ENCODE assay signal across 23 cellular contexts in the genomic region with DNA sequence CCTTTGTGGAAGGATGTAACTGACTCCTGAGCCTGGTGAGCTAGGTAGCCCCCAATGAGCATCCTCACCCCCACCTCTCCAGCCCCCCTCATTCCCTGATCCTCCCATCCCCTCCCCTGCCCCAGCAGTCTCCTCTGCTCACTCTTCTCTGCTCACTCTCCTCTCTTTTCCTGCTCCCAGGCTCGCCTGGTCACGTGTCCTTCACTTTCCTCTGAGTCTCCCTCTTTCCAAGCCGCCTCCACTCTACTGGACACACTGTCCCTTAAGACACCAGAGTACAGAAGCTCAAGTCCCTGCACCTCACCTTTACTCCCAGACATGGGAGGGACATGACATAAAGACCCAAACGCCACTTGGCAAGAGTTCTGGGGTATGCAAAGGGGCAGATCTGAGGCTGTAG.
DNase-seq lines count a peak whose midpoint lies in the region; ATAC-seq, FAIRE-seq and TF ChIP-seq lines count a peak whose summit lies in the region.
"Had no signal": no experiment of that assay in that cellular context is flagged by ENCODE, and none has a peak within 500 bp of the region (broad histone marks: within the 10 kb centered on the region; RNA-seq: fewer than 3 reads in every experiment).

No MANE protein-coding gene starts in this region.

- no peaks in the 10 kb centered on the region for H3K36me3 Mint-ChIP-seq in central memory CD8-positive, alpha-beta T cell (ENCODE audit: insufficient read depth)
- no peaks in the 10 kb centered on the region for H3K36me3 Mint-ChIP-seq in neural progenitor cell
- H3K36me3 Mint-ChIP-seq: CD8-positive, alpha-beta T cell had no signal

- H3K4me3 ChIP-seq in HepG2 (replicated peaks in 1 of 3; ENCODE audit: insufficient read depth in 1 of 3, low read depth in 2 of 3, low read length in 3 of 3) (no peak overlapping the region), right lobe of liver (no peak overlapping the region), neural progenitor cell (no peak overlapping the region), body of pancreas (no peak overlapping the region)
- H3K4me3 ChIP-seq: A549; BLaER1 treated with 17β-estradiol and CSF1 and Interleukin-3, amounts not matched to agents 10 nM and 100 nM; GM12878 had no signal

- peaks cover 10 to 38% of the 10 kb centered on the region in 2 experiments; a peak in 2 of 5 replicates for H3K27me3 ChIP-seq in HepG2 (ENCODE audit: control insufficient read depth in 1 of 2, insufficient read depth in 2 of 2, low read length in 2 of 2)
- no peaks in the 10 kb centered on the region for H3K27me3 ChIP-seq in right lobe of liver
- no peaks in the 10 kb centered on the region for H3K27me3 ChIP-seq in neural progenitor cell
- H3K27me3 ChIP-seq in body of pancreas: no peaks in the 10 kb centered on the region
- H3K27me3 ChIP-seq: BLaER1 treated with 17β-estradiol and CSF1 and Interleukin-3, amounts not matched to agents 10 nM and 100 nM had no signal

- H3K27ac ChIP-seq in HepG2 (ENCODE audit: extremely low read length, insufficient read depth, low read length): no peak overlapping the region
- H3K27ac ChIP-seq in right lobe of liver: no peak overlapping the region
- no peak overlapping the region for H3K27ac ChIP-seq in neural progenitor cell
- H3K27ac ChIP-seq in body of pancreas: no peak overlapping the region
- H3K27ac ChIP-seq: 22Rv1; A549; BLaER1 treated with 17β-estradiol and CSF1 and Interleukin-3, amounts not matched to agents 10 nM and 100 nM; C4-2B had no signal

- H4K20me1 ChIP-seq in HepG2 (ENCODE audit: insufficient read depth, low read length): no peaks in the 10 kb centered on the region
- H4K20me1 ChIP-seq in neural progenitor cell (ENCODE audit: low read depth): no peaks in the 10 kb centered on the region
- H4K20me1 ChIP-seq: BLaER1 treated with 17β-estradiol and CSF1 and Interleukin-3, amounts not matched to agents 10 nM and 100 nM had no signal

- H3F3A ChIP-seq in neural progenitor cell (ENCODE audit: low read depth): no peaks in the 10 kb centered on the region

- no peak for TF ChIP-seq POLR2A in HepG2 (IDR thresholded peaks at IDR 0.05; ENCODE audit: insufficient read depth in 1 of 2, low read depth in 2 of 2, low read length in 2 of 2)
- TF ChIP-seq POLR2A in right lobe of liver (IDR thresholded peaks at IDR 0.05): no peak
- TF ChIP-seq POLR2A in body of pancreas (IDR thresholded peaks at IDR 0.05): no peak

- peaks cover 18% of the 10 kb centered on the region for H3K27me3 Mint-ChIP-seq in central memory CD8-positive, alpha-beta T cell
- H3K27me3 Mint-ChIP-seq in neural progenitor cell (ENCODE audit: insufficient read depth, low read depth): peaks cover 6% of the 10 kb centered on the region
- H3K27me3 Mint-ChIP-seq in stimulated activated naive CD8-positive, alpha-beta T cell treated with anti-CD3 and anti-CD28 coated beads, Interleukin-15, amount 100 ng/mL, for 72 hours: peaks cover 14% of the 10 kb centered on the region

- POLR2A ChIA-PET in HepG2 (lab: Yijun Ruan, JAX): no interaction called here

- ATAC-seq in HepG2 (no peak), right lobe of liver (no peak), body of pancreas (no peak)
- ATAC-seq in central memory CD8-positive, alpha-beta T cell (replicated peaks; ENCODE audit: extremely low read depth, poor library complexity, severe bottlenecking): no peak
- no peak for ATAC-seq in stimulated activated naive CD8-positive, alpha-beta T cell treated with anti-CD3 and anti-CD28 coated beads, Interleukin-15, amount 100 ng/mL, for 72 hours
- ATAC-seq: A549; CD8-positive, alpha-beta T cell; GM12878 had no signal

- no peaks in the 10 kb centered on the region for H3K9me3 Mint-ChIP-seq in central memory CD8-positive, alpha-beta T cell
- no peaks in the 10 kb centered on the region for H3K9me3 Mint-ChIP-seq in neural progenitor cell
- H3K9me3 Mint-ChIP-seq in stimulated activated naive CD8-positive, alpha-beta T cell treated with anti-CD3 and anti-CD28 coated beads, Interleukin-15, amount 100 ng/mL, for 72 hours: no peaks in the 10 kb centered on the region
- H3K9me3 Mint-ChIP-seq: CD4-positive, alpha-beta T cell; CD8-positive, alpha-beta T cell had no signal

- no peak overlapping the region for H3K4me3 Mint-ChIP-seq in central memory CD8-positive, alpha-beta T cell
- H3K4me3 Mint-ChIP-seq in neural progenitor cell: no peak overlapping the region
- no peak overlapping the region for H3K4me3 Mint-ChIP-seq in stimulated activated naive CD8-positive, alpha-beta T cell treated with anti-CD3 and anti-CD28 coated beads, Interleukin-15, amount 100 ng/mL, for 72 hours
- H3K4me3 Mint-ChIP-seq: CD4-positive, alpha-beta T cell; CD8-positive, alpha-beta T cell had no signal

- TF ChIP-seq RAD21 in HepG2 (CRISPR knock-in tag; IDR thresholded peaks at IDR 0.05): no peak

- H3K4me1 ChIP-seq in HepG2 (ENCODE audit: insufficient read depth, low read length): no peaks in the 10 kb centered on the region
- H3K4me1 ChIP-seq in right lobe of liver: no peaks in the 10 kb centered on the region
- H3K4me1 ChIP-seq in neural progenitor cell: no peaks in the 10 kb centered on the region
- H3K4me1 ChIP-seq in body of pancreas: no peaks in the 10 kb centered on the region
- H3K4me1 ChIP-seq: A549, Caco-2 had no signal

- no peaks in the 10 kb centered on the region for H3K36me3 ChIP-seq in HepG2 (replicated peaks in 1 of 2; ENCODE audit: control insufficient read depth in 1 of 2, insufficient read depth in 2 of 2, low read length in 2 of 2)
- H3K36me3 ChIP-seq in right lobe of liver: no peaks in the 10 kb centered on the region
- H3K36me3 ChIP-seq in neural progenitor cell: no peaks in the 10 kb centered on the region
- no peaks in the 10 kb centered on the region for H3K36me3 ChIP-seq in body of pancreas (replicated peaks in 1 of 2; ENCODE audit: insufficient read depth in 1 of 2, low read depth in 2 of 2)
- H3K36me3 ChIP-seq: BLaER1 treated with 17β-estradiol and CSF1 and Interleukin-3, amounts not matched to agents 10 nM and 100 nM had no signal

- no peak overlapping the region for H2AFZ ChIP-seq in HepG2 (ENCODE audit: low read length)
- H2AFZ ChIP-seq in neural progenitor cell (replicated peaks): no peak overlapping the region

- peak overlapping the region; percentile 41 for H3K27ac Mint-ChIP-seq in central memory CD8-positive, alpha-beta T cell (ENCODE audit: low read depth)
- peak overlapping the region; percentile 46 for H3K27ac Mint-ChIP-seq in neural progenitor cell
- no peak overlapping the region for H3K27ac Mint-ChIP-seq in stimulated activated naive CD8-positive, alpha-beta T cell treated with anti-CD3 and anti-CD28 coated beads, Interleukin-15, amount 100 ng/mL, for 72 hours
- H3K27ac Mint-ChIP-seq: B cell; CD4-positive, alpha-beta T cell; CD8-positive, alpha-beta T cell had no signal

- no peak for TF ChIP-seq EP300 in HepG2 (IDR thresholded peaks at IDR 0.05; ENCODE audit: low read depth in 2 of 2, low read length in 2 of 2)
- no peak for TF ChIP-seq EP300 in HepG2 (CRISPR knock-in tag; IDR thresholded peaks at IDR 0.05; ENCODE audit: borderline replicate concordance)

- CTCF ChIA-PET in HepG2 (lab: Yijun Ruan, JAX; ENCODE audit: low intra/inter-chr PET ratio, low total read pairs): no interaction called here

- DNase-seq in HepG2 (ENCODE audit: low spot score) (no peak), right lobe of liver (no peak), neural progenitor cell (ENCODE audit: low spot score) (no peak), body of pancreas (no peak), activated gamma-delta T cell (lab: John Stamatoyannopoulos, UW) (no peak)
- no peak for DNase-seq in central memory CD8-positive, alpha-beta T cell (ENCODE audit: low spot score in 2 of 2)
- DNase-seq in stimulated activated naive CD8-positive, alpha-beta T cell treated with anti-CD3 and anti-CD28 coated beads, Interleukin-15, amount 100 ng/mL, for 72 hours: no peak
- DNase-seq: AML-193; Caco-2; Calu3; CD4-positive, alpha-beta T cell; CD8-positive, alpha-beta T cell; DMS79 treated with DMSO at 0.1 percent for 48 hours; GDM1 had no signal

- no peak for FAIRE-seq in HepG2 (lab: Jason Lieb, UNC)
- FAIRE-seq: A549, D721Med, GM12878, GM12892, GM18507 had no signal

- H3K4me1 Mint-ChIP-seq in central memory CD8-positive, alpha-beta T cell: no peaks in the 10 kb centered on the region
- H3K4me1 Mint-ChIP-seq in neural progenitor cell: peaks cover 28% of the 10 kb centered on the region
- peaks cover 6% of the 10 kb centered on the region for H3K4me1 Mint-ChIP-seq in stimulated activated naive CD8-positive, alpha-beta T cell treated with anti-CD3 and anti-CD28 coated beads, Interleukin-15, amount 100 ng/mL, for 72 hours

- no peaks in the 10 kb centered on the region for H3K9me3 ChIP-seq in HepG2 (ENCODE audit: low read length)
- H3K9me3 ChIP-seq in right lobe of liver: no peaks in the 10 kb centered on the region
- no peaks in the 10 kb centered on the region for H3K9me3 ChIP-seq in neural progenitor cell (ENCODE audit: low read depth)
- H3K9me3 ChIP-seq in body of pancreas: no peaks in the 10 kb centered on the region
- H3K9me3 ChIP-seq: A549; BLaER1 treated with 17β-estradiol and CSF1 and Interleukin-3, amounts not matched to agents 10 nM and 100 nM; Caco-2 had no signal

- H3K4me2 ChIP-seq in HepG2 (ENCODE audit: low read depth, low read length) (no peak overlapping the region), neural progenitor cell (no peak overlapping the region)
- H3K4me2 ChIP-seq: A549 had no signal

- no TSS peak for BruUV-seq in HepG2 (replicated peaks; lab: Mats Ljungman, UMichigan)

- no peak for TF ChIP-seq CTCF in HepG2 (CRISPR knock-in tag; IDR thresholded peaks at IDR 0.05)
- TF ChIP-seq CTCF in right lobe of liver (IDR thresholded peaks at IDR 0.05): no peak
- no peak for TF ChIP-seq CTCF in neural progenitor cell (IDR thresholded peaks at IDR 0.05)
- no peak for TF ChIP-seq CTCF in body of pancreas (IDR thresholded peaks at IDR 0.05)

- H3K9ac ChIP-seq in HepG2 (ENCODE audit: insufficient read depth, low read depth, low read length): no peak overlapping the region
- H3K9ac ChIP-seq in neural progenitor cell: no peak overlapping the region
- H3K9ac ChIP-seq: BLaER1 treated with 17β-estradiol and CSF1 and Interleukin-3, amounts not matched to agents 10 nM and 100 nM had no signal

- WGBS in HepG2 (ENCODE audit: low lambda C conversion rate): 4% methylated on average over 4 of the region's 4 CpGs
- WGBS in right lobe of liver (ENCODE audit: insufficient coverage, low coverage, low lambda C conversion rate, missing lambda C conversion rate): 64% methylated on average over 4 of the region's 4 CpGs
- WGBS in body of pancreas, 2 donors: 57 to 69% methylated on average over 4 of the region's 4 CpGs

- H3K79me2 ChIP-seq in HepG2 (ENCODE audit: insufficient read depth, low read length) (no peaks in the 10 kb centered on the region), neural progenitor cell (ENCODE audit: low read depth) (no peaks in the 10 kb centered on the region)

- intact Hi-C loops in HepG2 (cut with micrococcal nuclease; ENCODE audit: unreplicated experiment): no loop called here
- intact Hi-C loops in right lobe of liver (cut with DNase I): no loop called here
- intact Hi-C loops in body of pancreas (cut with DNase I): no loop called here

- in situ Hi-C loops in HepG2 (cut with HindIII; ENCODE audit: extremely low pct_ligation_motif_present, low pct_unique_long_range_greater_than_20kb): no loop called here

TF ChIP-seq in HepG2, 621 proteins besides CTCF, POLR2A, EP300 and RAD21 (continues in another document):
- TF ChIP-seq RAD51 (IDR thresholded peaks at IDR 0.05; ENCODE audit: borderline replicate concordance): peak; percentile 48; the same call in 1 of the 2 replicates

Comparison
In these comparisons a context has a peak if more than half of its experiments do, and no peak if none do; other contexts are left out.
1. H3K27ac Mint-ChIP-seq: peak in central memory CD8-positive, alpha-beta T cell (single experiment) and neural progenitor cell (single experiment); none in stimulated activated naive CD8-positive, alpha-beta T cell treated with anti-CD3 and anti-CD28 coated beads, Interleukin-15, amount 100 ng/mL, for 72 hours (0 of 2).